Comparison of ENCODE assay signal across 33 cellular contexts in genomic region chr16:3274947-3275346, GRCh38. TPM values are rescaled to one million over a fixed set of nuclear protein-coding genes. Genes with fewer than 3 reads are reported as not detected.
"Had no signal": no experiment of that assay in that cellular context is flagged by ENCODE, and none has a peak within 500 bp of the region (broad histone marks: within the 10 kb centered on the region; RNA-seq: fewer than 3 reads in every experiment).

No MANE protein-coding gene starts in this region.

- H3K9me3 Mint-ChIP-seq: activated B cell treated with CpG ODN at 0.5 μM for 24 hours; activated T-cell treated with anti-CD3 and anti-CD28 coated beads, Interleukin-2, amount 50 U/mL, for 4 hours had no signal

- H3K27me3 Mint-ChIP-seq: activated B cell treated with CpG ODN at 0.5 μM for 24 hours; activated CD4-positive, alpha-beta memory T cell treated with anti-CD3 and anti-CD28 coated beads for 36 hours had no signal

- FAIRE-seq: astrocyte had no signal

- H3K4me3 ChIP-seq: adrenal gland, body of pancreas, breast epithelium, Peyer's patch had no signal

- H3K9me3 ChIP-seq: adrenal gland, body of pancreas, Peyer's patch had no signal

- H3K27ac ChIP-seq: adrenal gland, body of pancreas, breast epithelium, Peyer's patch, VCaP had no signal

- H3K4me1 Mint-ChIP-seq: activated B cell treated with CpG ODN at 0.5 μM for 24 hours had no signal

- DNase-seq: activated B cell treated with CpG ODN at 0.5 μM for 24 hours; activated CD4-positive, alpha-beta memory T cell treated with anti-CD3 and anti-CD28 coated beads for 36 hours; activated CD4-positive, alpha-beta T cell treated with anti-CD3 and anti-CD28 coated beads for 4 hours; activated CD4-positive, alpha-beta T cell treated with anti-CD3 and anti-CD28 coated beads, Interleukin-2, amount 50 U/mL, for 1 hour; activated CD4-positive, CD25-positive, alpha-beta regulatory T cell treated with anti-CD3 and anti-CD28 coated beads, Interleukin-2, amount 50 U/mL, for 72 hours; activated CD8-positive, alpha-beta memory T cell treated with anti-CD3 and anti-CD28 coated beads, Interleukin-2, amount 50 U/mL, for 4 hours; activated gamma-delta T cell treated with Interleukin-2 at 50 U/mL for 16 hours; activated naive CD4-positive, alpha-beta T cell treated with anti-CD3 and anti-CD28 coated beads for 36 hours; activated T-cell treated with anti-CD3 and anti-CD28 coated beads for 4 hours; activated T-cell treated with anti-CD3 and anti-CD28 coated beads, Interleukin-2, amount 50 U/mL, for 4 hours; body of pancreas; central memory CD4-positive, alpha-beta T cell; KBM-7; NCI-H1105; NCI-H1436; NCI-H1694 treated with DMSO at 0.1 percent for 48 hours; NCI-H2029; NCI-H345; NCI-H524 treated with DMSO at 0.1 percent for 48 hours; SIG-M5; SW 1271; T-helper 1 cell; T-helper 2 cell; T-helper 9 cell had no signal

- H3K36me3 ChIP-seq: adrenal gland, breast epithelium, Peyer's patch had no signal

- ATAC-seq: activated naive CD4-positive, alpha-beta T cell treated with anti-CD3 and anti-CD28 coated beads, Interleukin-2, amount 50 U/mL, for 72 hours; activated T-cell treated with anti-CD3 and anti-CD28 coated beads, Interleukin-2, amount 50 U/mL, for 4 hours; PC-3 had no signal

- H3K27me3 ChIP-seq: adrenal gland, body of pancreas, breast epithelium, Peyer's patch had no signal

- H3K4me3 Mint-ChIP-seq: activated B cell treated with CpG ODN at 0.5 μM for 24 hours; activated CD4-positive, alpha-beta memory T cell treated with anti-CD3 and anti-CD28 coated beads for 36 hours; activated naive CD4-positive, alpha-beta T cell treated with anti-CD3 and anti-CD28 coated beads for 36 hours; activated T-cell treated with anti-CD3 and anti-CD28 coated beads, Interleukin-2, amount 50 U/mL, for 4 hours; activated T-helper 1 cell treated with anti-CD3 and anti-CD28 coated beads, Interleukin-12 subunit alpha, Interleukin-12 subunit beta, Interleukin-2, Interleukin-4 antibody, amounts not matched to agents 30 ng/mL and 10 ng/mL and 1 ng/mL, durations not matched to agents 14 hours and 24 hours and 36 hours had no signal

- H3K4me1 ChIP-seq: adrenal gland, body of pancreas, breast epithelium, Peyer's patch had no signal

- H3K36me3 Mint-ChIP-seq: activated CD4-positive, alpha-beta memory T cell treated with anti-CD3 and anti-CD28 coated beads for 36 hours; activated naive CD4-positive, alpha-beta T cell treated with anti-CD3 and anti-CD28 coated beads, Interleukin-2, amount 50 U/mL, for 72 hours had no signal

- H3K27ac Mint-ChIP-seq: activated B cell treated with CpG ODN at 0.5 μM for 24 hours; activated CD4-positive, alpha-beta memory T cell treated with anti-CD3 and anti-CD28 coated beads for 36 hours; activated naive CD4-positive, alpha-beta T cell treated with anti-CD3 and anti-CD28 coated beads for 36 hours; activated naive CD4-positive, alpha-beta T cell treated with anti-CD3 and anti-CD28 coated beads, Interleukin-2, amount 50 U/mL, for 72 hours; activated T-helper 1 cell treated with anti-CD3 and anti-CD28 coated beads, Interleukin-12 subunit alpha, Interleukin-12 subunit beta, Interleukin-2, Interleukin-4 antibody, amounts not matched to agents 30 ng/mL and 10 ng/mL and 1 ng/mL, durations not matched to agents 14 hours and 24 hours and 36 hours had no signal

RNA-seq across cellular contexts. Expression of gene MEFV, which starts 18.5 kb away (rescaled TPM):
- total RNA-seq: activated B cell treated with CpG ODN at 0.5 μM for 24 hours; activated T-helper 1 cell treated with anti-CD3 and anti-CD28 coated beads, Interleukin-12 subunit alpha, Interleukin-12 subunit beta, Interleukin-2, Interleukin-4 antibody, amounts not matched to agents 30 ng/mL and 10 ng/mL and 1 ng/mL, durations not matched to agents 14 hours and 24 hours and 36 hours; astrocyte; NCI-H460 had no signal
